ENCODE assay signal across 18 cellular contexts in genomic region chr6:14856177-14856576, GRCh38.
DNase-seq lines count a peak whose midpoint lies in the region; ATAC-seq, FAIRE-seq and TF ChIP-seq lines count a peak whose summit lies in the region.
"Had no signal": no experiment of that assay in that cellular context is flagged by ENCODE, and none has a peak within 500 bp of the region (broad histone marks: within the 10 kb centered on the region; RNA-seq: fewer than 3 reads in every experiment).

No MANE protein-coding gene starts in this region.

- H4K20me1 ChIP-seq in K562 (replicated peaks; ENCODE audit: control insufficient read depth, insufficient read depth, low read length), result no peaks in the 10 kb centered on the region

- no peak overlapping the region for H3K4me2 ChIP-seq in K562 (ENCODE audit: insufficient read depth, low read length)
- H3K4me2 ChIP-seq: PC-9 had no signal

- H3K27ac ChIP-seq in right atrium auricular region (no peak overlapping the region), K562 (ENCODE audit: extremely low read depth, low read depth, low read length) (no peak overlapping the region), endodermal cell (ENCODE audit: low read depth, low read length) (no peak overlapping the region)
- H3K27ac ChIP-seq: PC-9 had no signal

- H3K9me3 ChIP-seq in right atrium auricular region (no peaks in the 10 kb centered on the region), T-helper 17 cell (ENCODE audit: control insufficient read depth, low read length, poor library complexity, severe bottlenecking) (no peaks in the 10 kb centered on the region), K562 (replicated peaks; ENCODE audit: control insufficient read depth, insufficient read depth, low read depth, low read length) (no peaks in the 10 kb centered on the region), endodermal cell (ENCODE audit: control insufficient read depth, low read length) (no peaks in the 10 kb centered on the region)

- H3K79me2 ChIP-seq in K562 (ENCODE audit: control insufficient read depth, insufficient read depth, low read length), result no peaks in the 10 kb centered on the region

- CTCF ChIA-PET in K562 (lab: Yijun Ruan, JAX; ENCODE audit: low intra/inter-chr PET ratio), result no interaction called here

- DNase-seq in Right ventricle myocardium inferior (ENCODE audit: missing footprints) (no peak), right atrium auricular region (ENCODE audit: low spot score) (no peak), T-helper 17 cell (no peak), K562 (ENCODE audit: extremely low read depth in 1 of 4, low spot score in 3 of 4) (peak in 1 of 4 experiments; percentile 26), MV-4-11 (lab: John Stamatoyannopoulos, UW) (no peak), endodermal cell (no peak)
- no peak for DNase-seq in naive thymus-derived CD8-positive, alpha-beta T cell
- DNase-seq: ACHN, AML-193, COR-L47, HFFc6, KG1, NCI-H1092, NCI-H146, NCI-H2081, NCI-H774, PC-9 had no signal

- TF ChIP-seq POLR2A in K562 (conservative IDR thresholded peaks at IDR 0.05), result no peak

- peaks cover 3% of the 10 kb centered on the region for H3K36me3 Mint-ChIP-seq in T-helper 17 cell (ENCODE audit: low read depth)
- no peaks in the 10 kb centered on the region for H3K36me3 Mint-ChIP-seq in naive thymus-derived CD8-positive, alpha-beta T cell
- H3K36me3 Mint-ChIP-seq in endodermal cell (ENCODE audit: low read depth), result no peaks in the 10 kb centered on the region

- TF ChIP-seq RAD21 in K562 (CRISPR knock-in tag; conservative IDR thresholded peaks at IDR 0.05 in 1 of 2, IDR thresholded peaks at IDR 0.05 in 1 of 2), result peak in 1 of 2 experiments; percentile 35; a peak in 2 of 4 replicates

- H2AFZ ChIP-seq in K562 (ENCODE audit: low read depth, low read length), result no peak overlapping the region
- H2AFZ ChIP-seq: PC-9 had no signal

- POLR2A ChIA-PET in K562 (lab: Yijun Ruan, JAX), result interaction anchor here (0.7 to 0.8 kb wide), 2 partner anchors 203 to 251 kb away, joined by 3 to 4 read pairs; no protein-coding TSS in a partner anchor
- POLR2A ChIA-PET in naive thymus-derived CD8-positive, alpha-beta T cell (lab: Charles Lee), result no interaction called here

- H3K27me3 ChIP-seq in right atrium auricular region (no peaks in the 10 kb centered on the region), K562 (ENCODE audit: control insufficient read depth in 2 of 2, insufficient read depth in 2 of 2, low read length in 2 of 2) (no peaks in the 10 kb centered on the region), endodermal cell (ENCODE audit: control insufficient read depth, insufficient read depth, low read length, poor library complexity, severe bottlenecking) (no peaks in the 10 kb centered on the region)

- intact Hi-C loops in Right ventricle myocardium inferior (cut with DNase I) (no loop called here), K562 (cut with micrococcal nuclease) (no loop called here)

- no peak overlapping the region for H3K4me3 ChIP-seq in right atrium auricular region
- H3K4me3 ChIP-seq in K562, result no peak overlapping the region
- no peak overlapping the region for H3K4me3 ChIP-seq in endodermal cell (ENCODE audit: low read length)
- H3K4me3 ChIP-seq: PC-9 had no signal

- ATAC-seq in Right ventricle myocardium inferior, result peak; percentile 39
- ATAC-seq in T-helper 17 cell, result no peak
- ATAC-seq in K562, result peak; percentile 75
- ATAC-seq in naive thymus-derived CD8-positive, alpha-beta T cell, result no peak

- H3K27ac Mint-ChIP-seq in T-helper 17 cell, result no peak overlapping the region
- H3K27ac Mint-ChIP-seq in naive thymus-derived CD8-positive, alpha-beta T cell, result peak overlapping the region in 7 of 10 donors; percentile 6 to 100 (median 30)
- no peak overlapping the region for H3K27ac Mint-ChIP-seq in endodermal cell
- H3K27ac Mint-ChIP-seq: HFFc6 had no signal

- FAIRE-seq in K562 (lab: Jason Lieb, UNC), result no peak
- FAIRE-seq: GM12892 had no signal

- H3K4me1 ChIP-seq in right atrium auricular region (no peaks in the 10 kb centered on the region), K562 (replicated peaks in 1 of 2; ENCODE audit: control insufficient read depth in 2 of 2, insufficient read depth in 2 of 2, low read length in 2 of 2) (peaks cover 2 to 5% of the 10 kb centered on the region in 2 experiments; a peak in 2 of 5 replicates), endodermal cell (ENCODE audit: control insufficient read depth, insufficient read depth, low read length) (no peaks in the 10 kb centered on the region)

- H3K36me3 ChIP-seq in right atrium auricular region, result no peaks in the 10 kb centered on the region
- H3K36me3 ChIP-seq in K562 (ENCODE audit: control insufficient read depth, insufficient read depth, low read length), result no peaks in the 10 kb centered on the region
- no peaks in the 10 kb centered on the region for H3K36me3 ChIP-seq in endodermal cell (ENCODE audit: control insufficient read depth, insufficient read depth, low read length)

- H3K9ac ChIP-seq in K562 (ENCODE audit: insufficient read depth in 1 of 2, low read depth in 2 of 2, low read length in 2 of 2) (no peak overlapping the region), endodermal cell (ENCODE audit: extremely low read depth, low read length, poor library complexity, severe bottlenecking) (no peak overlapping the region)

- no peak for TF ChIP-seq EP300 in K562 (IDR thresholded peaks at IDR 0.05; ENCODE audit: low read length)

- BruUV-seq in K562 (replicated peaks; lab: Mats Ljungman, UMichigan), result no TSS peak

- H3K9me3 Mint-ChIP-seq in naive thymus-derived CD8-positive, alpha-beta T cell, result peaks cover 0 to 7% (median 0%) of the 10 kb centered on the region in 9 donors
- no peaks in the 10 kb centered on the region for H3K9me3 Mint-ChIP-seq in endodermal cell
- H3K9me3 Mint-ChIP-seq: HFFc6 had no signal

- WGBS in K562 (ENCODE audit: insufficient coverage, low coverage, missing lambda C conversion rate), result 56% methylated on average over 7 of the region's 7 CpGs
- 94 to 96% methylated on average over 7 of the region's 7 CpGs for WGBS in endodermal cell (ENCODE audit: insufficient coverage in 1 of 2, insufficient read length in 1 of 2), 2 experiments

- no peak for TF ChIP-seq CTCF in right atrium auricular region (IDR thresholded peaks at IDR 0.05)
- TF ChIP-seq CTCF in K562 (IDR thresholded peaks at IDR 0.05 in 2 of 3, conservative IDR thresholded peaks at IDR 0.05 in 1 of 3; ENCODE audit: insufficient read depth in 2 of 3, low read depth in 1 of 3, low read length in 3 of 3), result peak in 2 of 3 experiments; percentile 10 to 31; a peak in 2 of 6 replicates
- TF ChIP-seq CTCF in endodermal cell (conservative IDR thresholded peaks at IDR 0.05), result no peak

- no peaks in the 10 kb centered on the region for H3K9me1 ChIP-seq in K562 (ENCODE audit: control insufficient read depth, insufficient read depth, low read length)

- H3K4me1 Mint-ChIP-seq in T-helper 17 cell, result peaks cover 16% of the 10 kb centered on the region
- H3K4me1 Mint-ChIP-seq in naive thymus-derived CD8-positive, alpha-beta T cell, result peaks cover 11 to 32% (median 20%) of the 10 kb centered on the region in 4 donors
- peaks cover 10% of the 10 kb centered on the region for H3K4me1 Mint-ChIP-seq in endodermal cell

- H3K27me3 Mint-ChIP-seq in T-helper 17 cell, result peaks cover under 1% of the 10 kb centered on the region
- H3K27me3 Mint-ChIP-seq in naive thymus-derived CD8-positive, alpha-beta T cell, result no peaks in the 10 kb centered on the region
- H3K27me3 Mint-ChIP-seq in endodermal cell (ENCODE audit: insufficient read depth), result no peaks in the 10 kb centered on the region

- H3K4me3 Mint-ChIP-seq in T-helper 17 cell (peak overlapping the region; percentile 41), endodermal cell (no peak overlapping the region)
- peak overlapping the region in 1 of 10 donors; percentile 11 for H3K4me3 Mint-ChIP-seq in naive thymus-derived CD8-positive, alpha-beta T cell
- H3K4me3 Mint-ChIP-seq: HFFc6 had no signal

- in situ Hi-C loops in K562 (cut with MboI), result no loop called here

TF ChIP-seq in K562, 482 proteins besides CTCF, POLR2A, EP300 and RAD21 (continues in another document):
- TF ChIP-seq, protein P1, sequence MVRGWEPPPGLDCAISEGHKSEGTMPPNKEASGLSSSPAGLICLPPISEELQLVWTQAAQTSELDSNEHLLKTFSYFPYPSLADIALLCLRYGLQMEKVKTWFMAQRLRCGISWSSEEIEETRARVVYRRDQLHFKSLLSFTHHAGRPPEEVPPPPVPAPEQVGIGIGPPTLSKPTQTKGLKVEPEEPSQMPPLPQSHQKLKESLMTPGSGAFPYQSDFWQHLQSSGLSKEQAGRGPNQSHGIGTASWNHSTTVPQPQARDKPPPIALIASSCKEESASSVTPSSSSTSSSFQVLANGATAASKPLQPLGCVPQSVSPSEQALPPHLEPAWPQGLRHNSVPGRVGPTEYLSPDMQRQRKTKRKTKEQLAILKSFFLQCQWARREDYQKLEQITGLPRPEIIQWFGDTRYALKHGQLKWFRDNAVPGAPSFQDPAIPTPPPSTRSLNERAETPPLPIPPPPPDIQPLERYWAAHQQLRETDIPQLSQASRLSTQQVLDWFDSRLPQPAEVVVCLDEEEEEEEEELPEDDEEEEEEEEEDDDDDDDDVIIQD (CRISPR knock-in tag; IDR thresholded peaks at IDR 0.05), result no peak
- TF ChIP-seq CLOCK (CRISPR knock-in tag; IDR thresholded peaks at IDR 0.05; ENCODE audit: borderline replicate concordance) (no peak), TAF15 (IDR thresholded peaks at IDR 0.05; ENCODE audit: low read depth, low read length) (no peak), ZNF589 (CRISPR knock-in tag; IDR thresholded peaks at IDR 0.05; ENCODE audit: low read depth) (no peak), PRMT5 (CRISPR knock-in tag; IDR thresholded peaks at IDR 0.05) (no peak), ZNF695 (CRISPR knock-in tag; IDR thresholded peaks at IDR 0.05) (no peak), TSC22D4 (tag; IDR thresholded peaks at IDR 0.05) (no peak)

Comparison
In these comparisons a context has a peak if more than half of its experiments do, and no peak if none do; other contexts are left out.
1. ATAC-seq: peak in Right ventricle myocardium inferior (single experiment) and K562 (single experiment); none in T-helper 17 cell (single experiment) and naive thymus-derived CD8-positive, alpha-beta T cell (0 of 2).
2. CTCF ChIP-seq: peak in K562 (2 of 3); none in right atrium auricular region (0 of 2) and endodermal cell (single experiment).
3. H3K27ac Mint-ChIP-seq: peak in naive thymus-derived CD8-positive, alpha-beta T cell (7 of 10); none in T-helper 17 cell (single experiment) and endodermal cell (single experiment).